Comparison of ENCODE assay signal across 1 cellular context in the genomic region with DNA sequence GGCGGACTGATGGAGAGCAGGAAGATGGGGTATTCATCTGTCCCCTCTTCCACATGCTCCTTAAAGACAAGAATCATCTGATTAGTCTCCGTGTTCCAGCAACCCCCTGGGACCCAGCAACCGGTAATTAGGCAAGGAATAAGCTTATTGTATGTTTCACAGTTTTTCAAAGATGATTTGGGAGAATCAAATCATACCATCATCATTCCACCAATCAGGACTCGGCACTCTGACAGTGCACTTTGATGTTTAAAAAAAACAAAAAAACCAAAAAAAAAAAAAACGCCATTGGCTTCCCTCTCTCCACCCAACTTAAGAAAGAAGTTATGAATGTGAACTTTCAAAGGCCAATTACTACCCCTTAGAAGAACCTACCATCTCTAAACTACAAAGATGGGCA.
TF ChIP-seq lines count a peak whose summit lies in the region.

No MANE protein-coding gene starts in this region.

TF ChIP-seq in SK-N-SH, 30 proteins besides CTCF, POLR2A, EP300 and RAD21 (continued from another document):
- TF ChIP-seq, protein P1, sequence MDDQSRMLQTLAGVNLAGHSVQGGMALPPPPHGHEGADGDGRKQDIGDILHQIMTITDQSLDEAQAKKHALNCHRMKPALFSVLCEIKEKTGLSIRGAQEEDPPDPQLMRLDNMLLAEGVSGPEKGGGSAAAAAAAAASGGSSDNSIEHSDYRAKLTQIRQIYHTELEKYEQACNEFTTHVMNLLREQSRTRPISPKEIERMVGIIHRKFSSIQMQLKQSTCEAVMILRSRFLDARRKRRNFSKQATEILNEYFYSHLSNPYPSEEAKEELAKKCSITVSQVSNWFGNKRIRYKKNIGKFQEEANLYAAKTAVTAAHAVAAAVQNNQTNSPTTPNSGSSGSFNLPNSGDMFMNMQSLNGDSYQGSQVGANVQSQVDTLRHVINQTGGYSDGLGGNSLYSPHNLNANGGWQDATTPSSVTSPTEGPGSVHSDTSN (IDR thresholded peaks at IDR 0.05) = no peak
- TF ChIP-seq CHD2 (IDR thresholded peaks at IDR 0.05; ENCODE audit: low read length, partially characterized antibody) (no peak), NFIC (IDR thresholded peaks at IDR 0.05; ENCODE audit: borderline replicate concordance) (no peak), IRF3 (IDR thresholded peaks at IDR 0.05; ENCODE audit: low read depth, low read length) (no peak), SMC3 (IDR thresholded peaks at IDR 0.05; ENCODE audit: low read depth, low read length) (no peak), SIN3A (IDR thresholded peaks at IDR 0.05; ENCODE audit: borderline replicate concordance, low read depth, low read length) (no peak), GATA2 (CRISPR knock-in tag; IDR thresholded peaks at IDR 0.05) (no peak)
